In the genomic region with DNA sequence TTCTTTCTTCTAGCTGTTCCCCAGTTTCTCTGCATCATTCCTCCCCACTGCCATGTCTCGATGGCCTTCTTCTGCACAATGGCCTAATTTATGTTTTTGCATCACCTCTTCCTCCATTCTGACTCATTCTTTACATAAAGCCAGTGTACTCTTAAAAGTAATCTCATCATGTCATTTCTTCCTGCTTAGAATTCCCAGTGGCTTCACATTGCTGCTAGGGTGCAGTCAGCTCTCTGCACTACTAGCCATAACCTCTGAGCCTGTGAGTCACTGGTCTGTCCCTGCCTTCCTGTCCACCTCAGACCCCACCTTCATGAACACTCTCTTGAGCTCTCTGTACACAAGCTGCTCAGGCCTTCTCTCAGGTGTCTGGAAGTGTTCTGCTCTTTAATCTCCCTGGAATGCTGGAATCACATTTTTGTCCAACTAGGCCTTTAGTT, we compare ENCODE assay signal across 16 cellular contexts. TPM values are rescaled to one million over a fixed set of nuclear protein-coding genes. Genes with fewer than 3 reads are reported as not detected.
DNase-seq lines count a peak whose midpoint lies in the region; FAIRE-seq and TF ChIP-seq lines count a peak whose summit lies in the region.
"Had no signal": no experiment of that assay in that cellular context is flagged by ENCODE, and none has a peak within 500 bp of the region (broad histone marks: within the 10 kb centered on the region; RNA-seq: fewer than 3 reads in every experiment).

No MANE protein-coding gene starts in this region.

- H3K4me1 Mint-ChIP-seq in activated naive CD4-positive, alpha-beta T cell treated with anti-CD3 and anti-CD28 coated beads, Interleukin-2, amount 50 U/mL, for 24 hours, result peaks cover 28% of the 10 kb centered on the region
- H3K4me1 Mint-ChIP-seq in activated naive CD4-positive, alpha-beta T cell treated with anti-CD3 and anti-CD28 coated beads for 36 hours (ENCODE audit: low read depth), result peaks cover 22% of the 10 kb centered on the region
- H3K4me1 Mint-ChIP-seq in activated naive CD8-positive, alpha-beta T cell treated with anti-CD3 and anti-CD28 coated beads for 36 hours, result peaks cover 28% of the 10 kb centered on the region

- H3K9me3 ChIP-seq in transverse colon, result no peaks in the 10 kb centered on the region
- no peaks in the 10 kb centered on the region for H3K9me3 ChIP-seq in kidney (ENCODE audit: control insufficient read depth in 1 of 2, low read length in 2 of 2)
- H3K9me3 ChIP-seq in SJCRH30 (replicated peaks), result no peaks in the 10 kb centered on the region
- H3K9me3 ChIP-seq: testis had no signal

- peak overlapping the region; percentile 32 to 70 (median 64) for H3K27ac ChIP-seq in transverse colon
- H3K27ac ChIP-seq in kidney (ENCODE audit: low read depth in 2 of 2, low read length in 2 of 2), result no peak overlapping the region
- no peak overlapping the region for H3K27ac ChIP-seq in SJCRH30
- H3K27ac ChIP-seq: testis had no signal

- H3K9ac ChIP-seq in kidney (ENCODE audit: low read length in 2 of 2), result no peak overlapping the region

- peak; percentile 11 for TF ChIP-seq POLR2A in transverse colon (IDR thresholded peaks at IDR 0.05)

- H3K36me3 Mint-ChIP-seq in activated naive CD4-positive, alpha-beta T cell treated with anti-CD3 and anti-CD28 coated beads, Interleukin-2, amount 50 U/mL, for 24 hours, result no peaks in the 10 kb centered on the region
- H3K36me3 Mint-ChIP-seq in activated naive CD4-positive, alpha-beta T cell treated with anti-CD3 and anti-CD28 coated beads for 36 hours (ENCODE audit: low read depth), result peaks cover 2% of the 10 kb centered on the region
- peaks cover 9% of the 10 kb centered on the region for H3K36me3 Mint-ChIP-seq in activated naive CD8-positive, alpha-beta T cell treated with anti-CD3 and anti-CD28 coated beads for 36 hours
- H3K36me3 Mint-ChIP-seq: activated CD8-positive, alpha-beta memory T cell treated with anti-CD3 and anti-CD28 coated beads, Interleukin-2, amount 10 ng/mL, durations not matched to agents 7 days and 5 days; activated naive CD4-positive, alpha-beta T cell treated with anti-CD3 and anti-CD28 coated beads, Interleukin-2, amount 10 ng/mL, durations not matched to agents 7 days and 5 days had no signal

- H3K4me3 Mint-ChIP-seq in activated naive CD4-positive, alpha-beta T cell treated with anti-CD3 and anti-CD28 coated beads, Interleukin-2, amount 50 U/mL, for 24 hours, result no peak overlapping the region
- no peak overlapping the region for H3K4me3 Mint-ChIP-seq in activated naive CD4-positive, alpha-beta T cell treated with anti-CD3 and anti-CD28 coated beads for 36 hours
- H3K4me3 Mint-ChIP-seq in activated naive CD8-positive, alpha-beta T cell treated with anti-CD3 and anti-CD28 coated beads for 36 hours, result no peak overlapping the region
- H3K4me3 Mint-ChIP-seq: activated CD8-positive, alpha-beta memory T cell treated with anti-CD3 and anti-CD28 coated beads, Interleukin-2, amount 10 ng/mL, durations not matched to agents 7 days and 5 days; activated naive CD4-positive, alpha-beta T cell treated with anti-CD3 and anti-CD28 coated beads, Interleukin-2, amount 10 ng/mL, durations not matched to agents 7 days and 5 days had no signal

- H3K36me3 ChIP-seq in transverse colon, result no peaks in the 10 kb centered on the region
- no peaks in the 10 kb centered on the region for H3K36me3 ChIP-seq in kidney (ENCODE audit: control insufficient read depth in 1 of 2, insufficient read depth in 2 of 2, low read length in 2 of 2)
- no peaks in the 10 kb centered on the region for H3K36me3 ChIP-seq in SJCRH30

- H3K9me3 Mint-ChIP-seq in activated naive CD4-positive, alpha-beta T cell treated with anti-CD3 and anti-CD28 coated beads, Interleukin-2, amount 50 U/mL, for 24 hours, result peaks cover 5% of the 10 kb centered on the region
- H3K9me3 Mint-ChIP-seq in activated naive CD4-positive, alpha-beta T cell treated with anti-CD3 and anti-CD28 coated beads for 36 hours, result peaks cover 3% of the 10 kb centered on the region
- H3K9me3 Mint-ChIP-seq in activated naive CD8-positive, alpha-beta T cell treated with anti-CD3 and anti-CD28 coated beads for 36 hours, result peaks cover 3% of the 10 kb centered on the region
- H3K9me3 Mint-ChIP-seq: activated naive CD4-positive, alpha-beta T cell treated with anti-CD3 and anti-CD28 coated beads, Interleukin-2, amount 10 ng/mL, durations not matched to agents 7 days and 5 days had no signal

- H3K27me3 ChIP-seq in transverse colon, result no peaks in the 10 kb centered on the region
- H3K27me3 ChIP-seq in SJCRH30, result no peaks in the 10 kb centered on the region
- H3K27me3 ChIP-seq: testis had no signal

- intact Hi-C loops in activated naive CD4-positive, alpha-beta T cell treated with anti-CD3 and anti-CD28 coated beads for 36 hours (cut with micrococcal nuclease), result loop anchor here (10.0 kb wide), 2 partner anchors 1117 to 1443 kb away; a partner anchor contains a TSS
- intact Hi-C loops in transverse colon (cut with DNase I; ENCODE audit: low total_unique reads) (no loop called here), kidney (cut with DNase I) (no loop called here)

- TF ChIP-seq CTCF in foreskin fibroblast (IDR thresholded peaks at IDR 0.05; ENCODE audit: low read depth, low read length) (no peak), transverse colon (IDR thresholded peaks at IDR 0.05) (peak in 1 of 5 experiments; percentile 19), kidney (IDR thresholded peaks at IDR 0.05; ENCODE audit: borderline replicate concordance, extremely low read depth, insufficient read depth) (no peak)

- no peak for DNase-seq in activated naive CD4-positive, alpha-beta T cell treated with anti-CD3 and anti-CD28 coated beads for 36 hours
- peak; percentile 32 to 36 for DNase-seq in SW 1271 (lab: John Stamatoyannopoulos, UW)
- DNase-seq in foreskin fibroblast, result peak; percentile 51 to 66
- DNase-seq in transverse colon, result peak; percentile 52
- DNase-seq in activated naive CD8-positive, alpha-beta T cell treated with anti-CD3 and anti-CD28 coated beads for 36 hours, result no peak
- no peak for DNase-seq in kidney
- DNase-seq in SJCRH30, result no peak
- DNase-seq: activated CD8-positive, alpha-beta memory T cell treated with anti-CD3 and anti-CD28 coated beads, Interleukin-2, amount 10 ng/mL, durations not matched to agents 7 days and 5 days; activated naive CD4-positive, alpha-beta T cell treated with anti-CD3 and anti-CD28 coated beads, Interleukin-2, amount 10 ng/mL, durations not matched to agents 7 days and 5 days; central memory CD4-positive, alpha-beta T cell; NCI-H187 treated with DMSO at 0.1 percent for 48 hours; NCI-H774; stimulated activated CD4-positive, alpha-beta T cell treated with anti-CD3 and anti-CD28 coated beads, Interleukin-12 subunit alpha, Interleukin-12 subunit beta, amount 100 ng/mL, for 4 hours; testis had no signal

- in situ Hi-C loops in transverse colon (cut with MboI; ENCODE audit: low pct_ligation_motif_present in 1 of 4, low pct_unique_long_range_greater_than_20kb in 1 of 4, low sequenced_read_pairs in 3 of 4), result loop anchor here in 1 of 4 donors (5.0 kb wide), 1 partner anchor 34 kb away; no protein-coding TSS in a partner anchor

- TF ChIP-seq EP300 in transverse colon (IDR thresholded peaks at IDR 0.05; ENCODE audit: low read depth), result no peak

- peaks cover 0 to 28% (median 11%) of the 10 kb centered on the region in 4 donors for H3K4me1 ChIP-seq in transverse colon
- H3K4me1 ChIP-seq in kidney (ENCODE audit: control insufficient read depth in 1 of 2, insufficient read depth in 1 of 2, low read depth in 1 of 2, low read length in 2 of 2), result peaks cover 0 to 7% of the 10 kb centered on the region in 2 donors
- no peaks in the 10 kb centered on the region for H3K4me1 ChIP-seq in SJCRH30

- H3K4me3 ChIP-seq in foreskin fibroblast (ENCODE audit: low read depth in 1 of 2, low read length in 2 of 2), result no peak overlapping the region
- no peak overlapping the region for H3K4me3 ChIP-seq in transverse colon
- H3K4me3 ChIP-seq in kidney (ENCODE audit: low read length in 2 of 2), result no peak overlapping the region
- H3K4me3 ChIP-seq in SJCRH30, result no peak overlapping the region

- WGBS in transverse colon (ENCODE audit: low coverage in 1 of 2), 2 donors, result 43% methylated on average over 1 of the region's 1 CpG; no CpG with 5 or more reads in 1 of the 2 donors

- CTCF ChIA-PET in activated naive CD4-positive, alpha-beta T cell treated with anti-CD3 and anti-CD28 coated beads for 36 hours (lab: Charles Lee), result interaction anchor here (0.7 kb wide), 1 partner anchor 32 kb away, joined by 3 read pairs; no protein-coding TSS in a partner anchor

- H3K27me3 Mint-ChIP-seq in activated naive CD4-positive, alpha-beta T cell treated with anti-CD3 and anti-CD28 coated beads, Interleukin-2, amount 50 U/mL, for 24 hours, result no peaks in the 10 kb centered on the region
- H3K27me3 Mint-ChIP-seq in activated naive CD4-positive, alpha-beta T cell treated with anti-CD3 and anti-CD28 coated beads for 36 hours (ENCODE audit: low read depth), result no peaks in the 10 kb centered on the region
- H3K27me3 Mint-ChIP-seq in activated naive CD8-positive, alpha-beta T cell treated with anti-CD3 and anti-CD28 coated beads for 36 hours, result peaks cover 15% of the 10 kb centered on the region
- H3K27me3 Mint-ChIP-seq: activated CD8-positive, alpha-beta memory T cell treated with anti-CD3 and anti-CD28 coated beads, Interleukin-2, amount 10 ng/mL, durations not matched to agents 7 days and 5 days had no signal

- H3K27ac Mint-ChIP-seq in activated naive CD4-positive, alpha-beta T cell treated with anti-CD3 and anti-CD28 coated beads, Interleukin-2, amount 50 U/mL, for 24 hours, result peak overlapping the region; percentile 18
- H3K27ac Mint-ChIP-seq in activated naive CD4-positive, alpha-beta T cell treated with anti-CD3 and anti-CD28 coated beads for 36 hours, result no peak overlapping the region
- H3K27ac Mint-ChIP-seq in activated naive CD8-positive, alpha-beta T cell treated with anti-CD3 and anti-CD28 coated beads for 36 hours, result no peak overlapping the region
- H3K27ac Mint-ChIP-seq: activated CD8-positive, alpha-beta memory T cell treated with anti-CD3 and anti-CD28 coated beads, Interleukin-2, amount 10 ng/mL, durations not matched to agents 7 days and 5 days; activated naive CD4-positive, alpha-beta T cell treated with anti-CD3 and anti-CD28 coated beads, Interleukin-2, amount 10 ng/mL, durations not matched to agents 7 days and 5 days had no signal

- no peak for FAIRE-seq in kidney (lab: Jason Lieb, UNC)
- FAIRE-seq: A204.1 had no signal

RNA-seq across cellular contexts. Expression of a gene that starts 24.1 kb away (rescaled TPM):
- total RNA-seq in activated naive CD4-positive, alpha-beta T cell treated with anti-CD3 and anti-CD28 coated beads for 36 hours, result 10 to 100 TPM; 35.8 to 41.4 TPM
- total RNA-seq in transverse colon, result 100 to 1,000 TPM in 1 of 4 donors, 10 to 100 TPM in 3; 27.3 to 237 (median 48.9) TPM
- 10 to 100 TPM; 51.5 to 52.3 TPM for total RNA-seq in activated naive CD8-positive, alpha-beta T cell treated with anti-CD3 and anti-CD28 coated beads for 36 hours
- total RNA-seq in kidney, result 47.7 TPM
- polyA plus RNA-seq in kidney (ENCODE audit: insufficient read depth, low read depth, low replicate concordance), result 33.9 TPM
- total RNA-seq in SJCRH30 (2014; rRNA removed; shearing (Covaris generic)), result 48.2 and 52.8 TPM in 2 replicates

RNA-seq across cellular contexts. Expression of a gene that starts 57.3 kb away (rescaled TPM):
- under 1 TPM; 0.57 to 0.69 TPM for total RNA-seq in activated naive CD4-positive, alpha-beta T cell treated with anti-CD3 and anti-CD28 coated beads for 36 hours
- 1 to 10 TPM in 2 of 4 donors, not detected in 2; 1.1 to 1.9 TPM for total RNA-seq in transverse colon
- 1 to 10 TPM; 1.0 TPM for total RNA-seq in activated naive CD8-positive, alpha-beta T cell treated with anti-CD3 and anti-CD28 coated beads for 36 hours
- total RNA-seq in kidney, result 1.6 TPM
- polyA plus RNA-seq in kidney (ENCODE audit: insufficient read depth, low read depth, low replicate concordance), result 0.77 TPM
- total RNA-seq in SJCRH30 (2014; rRNA removed; shearing (Covaris generic)), result not detected in 2 replicates

Comparison
In these comparisons a context has a peak if more than half of its experiments do, and no peak if none do; other contexts are left out.
1. DNase-seq: peak in SW 1271 (2 of 2), foreskin fibroblast (2 of 2) and transverse colon (single experiment); none in activated naive CD4-positive, alpha-beta T cell treated with anti-CD3 and anti-CD28 coated beads for 36 hours (single experiment), activated naive CD8-positive, alpha-beta T cell treated with anti-CD3 and anti-CD28 coated beads for 36 hours (single experiment), kidney (single experiment) and SJCRH30 (0 of 2).
2. H3K27ac ChIP-seq: peak in transverse colon (4 of 4); none in kidney (0 of 2) and SJCRH30 (single experiment).